ENCODE assay signal across 8 cellular contexts in genomic region chrX:134396174-134396573, GRCh38. TPM values are rescaled to one million over a fixed set of nuclear protein-coding genes. Genes with fewer than 3 reads are reported as not detected.
A peak's percentile ranks its signal among the peaks of the same experiment; 100 is the strongest.
DNase-seq lines count a peak whose midpoint lies in the region; ATAC-seq and TF ChIP-seq lines count a peak whose summit lies in the region.

No MANE protein-coding gene starts in this region.

- no peak overlapping the region for H3K4me3 ChIP-seq in heart right ventricle
- no peak overlapping the region for H3K4me3 ChIP-seq in PC-9
- no peak overlapping the region for H3K4me3 ChIP-seq in fibroblast of the aortic adventitia (ENCODE audit: low read depth, low read length)
- no peak overlapping the region for H3K4me3 ChIP-seq in upper lobe of left lung

- H3K27me3 ChIP-seq in heart right ventricle (no peaks in the 10 kb centered on the region), PC-9 (ENCODE audit: insufficient read depth, low read depth) (no peaks in the 10 kb centered on the region), upper lobe of left lung (no peaks in the 10 kb centered on the region)

- 90 to 95% methylated on average over 1 of the region's 1 CpG for WGBS in heart right ventricle, 2 donors
- 44 to 100% methylated on average over 1 of the region's 1 CpG for WGBS in upper lobe of left lung, 2 donors

- H3K9me3 Mint-ChIP-seq in activated CD4-positive, alpha-beta memory T cell treated with anti-CD3 and anti-CD28 coated beads, Interleukin-2, amount 10 ng/mL, durations not matched to agents 7 days and 5 days, result no peaks in the 10 kb centered on the region

- H3K79me2 ChIP-seq in PC-9 (ENCODE audit: low read depth), result no peaks in the 10 kb centered on the region

- 0 out of 2 replicates have a peak, but pooled peaks cover 2% of the 10 kb centered on the region for H4K20me1 ChIP-seq in PC-9 (ENCODE audit: insufficient read depth)

- no peaks in the 10 kb centered on the region for H3K4me1 Mint-ChIP-seq in activated CD4-positive, alpha-beta memory T cell treated with anti-CD3 and anti-CD28 coated beads, Interleukin-2, amount 10 ng/mL, durations not matched to agents 7 days and 5 days

- TF ChIP-seq POLR2A in upper lobe of left lung (IDR thresholded peaks at IDR 0.05), result no peak

- H3F3A ChIP-seq in PC-9 (ENCODE audit: insufficient read depth, low read depth), result peaks cover 15% of the 10 kb centered on the region; the same call in 1 of the 2 replicates

- H3K9me2 ChIP-seq in PC-9 (ENCODE audit: insufficient read depth), result no peaks in the 10 kb centered on the region

- POLR2A ChIA-PET in PC-9 (lab: Charles Lee; ENCODE audit: unreplicated experiment), result no interaction called here
- POLR2A ChIA-PET in activated CD4-positive, alpha-beta memory T cell treated with anti-CD3 and anti-CD28 coated beads, Interleukin-2, amount 10 ng/mL, durations not matched to agents 7 days and 5 days (lab: Charles Lee), result no interaction called here

- H3K27ac Mint-ChIP-seq in activated CD4-positive, alpha-beta memory T cell treated with anti-CD3 and anti-CD28 coated beads, Interleukin-2, amount 10 ng/mL, durations not matched to agents 7 days and 5 days, result no peak overlapping the region

- H3K27ac ChIP-seq in heart right ventricle, result no peak overlapping the region
- no peak overlapping the region for H3K27ac ChIP-seq in PC-9
- no peak overlapping the region for H3K27ac ChIP-seq in upper lobe of left lung

- H2AFZ ChIP-seq in PC-9, result no peak overlapping the region

- no peak for TF ChIP-seq EP300 in upper lobe of left lung (IDR thresholded peaks at IDR 0.05)

- H3K4me1 ChIP-seq in heart right ventricle (no peaks in the 10 kb centered on the region), PC-9 (replicated peaks; ENCODE audit: insufficient read depth) (no peaks in the 10 kb centered on the region), upper lobe of left lung (no peaks in the 10 kb centered on the region)

- no TSS peak for BruUV-seq in PC-9 (replicated peaks; lab: Mats Ljungman, UMichigan)

- H3K36me3 ChIP-seq in heart right ventricle (peaks cover 0 to 33% (median 0%) of the 10 kb centered on the region in 9 donors), PC-9 (ENCODE audit: low read depth) (peaks cover 5% of the 10 kb centered on the region; the same call in 1 of the 2 replicates), upper lobe of left lung (peaks cover 0 to 8% (median 2%) of the 10 kb centered on the region in 4 donors)

- H3K9me3 ChIP-seq in heart right ventricle (no peaks in the 10 kb centered on the region), PC-9 (ENCODE audit: insufficient read depth, low read depth) (no peaks in the 10 kb centered on the region), upper lobe of left lung (no peaks in the 10 kb centered on the region)

- no peaks in the 10 kb centered on the region for H3K27me3 Mint-ChIP-seq in activated CD4-positive, alpha-beta memory T cell treated with anti-CD3 and anti-CD28 coated beads, Interleukin-2, amount 10 ng/mL, durations not matched to agents 7 days and 5 days

- H3K4me3 Mint-ChIP-seq in activated CD4-positive, alpha-beta memory T cell treated with anti-CD3 and anti-CD28 coated beads, Interleukin-2, amount 10 ng/mL, durations not matched to agents 7 days and 5 days, result no peak overlapping the region

- peaks cover 22% of the 10 kb centered on the region for H3K36me3 Mint-ChIP-seq in activated CD4-positive, alpha-beta memory T cell treated with anti-CD3 and anti-CD28 coated beads, Interleukin-2, amount 10 ng/mL, durations not matched to agents 7 days and 5 days (ENCODE audit: low read depth)

- ATAC-seq in heart right ventricle (no peak), Right ventricle myocardium inferior (no peak), upper lobe of left lung (ENCODE audit: low FRiP score in 2 of 2) (no peak)

- H3K4me2 ChIP-seq in PC-9, result no peak overlapping the region

- intact Hi-C loops in heart right ventricle (cut with DNase I) (loop anchor here in 6 of 10 donors (5.0 to 10.0 kb wide), 2 partner anchors 601 to 604 kb away; no protein-coding TSS in a partner anchor), Right ventricle myocardium inferior (cut with DNase I) (loop anchor here (10.0 kb wide), 1 partner anchor 601 kb away; no protein-coding TSS in a partner anchor), PC-9 (cut with micrococcal nuclease; ENCODE audit: unreplicated experiment) (loop anchor here (2.0 to 5.0 kb wide), 2 partner anchors 164 to 603 kb away; no protein-coding TSS in a partner anchor)

- CTCF ChIA-PET in PC-9 (lab: Charles Lee), result interaction anchor here (0.7 to 1.1 kb wide), 5 partner anchors 79 to 604 kb away, joined by 3 to 7 read pairs (median 3); no protein-coding TSS in a partner anchor
- CTCF ChIA-PET in activated CD4-positive, alpha-beta memory T cell treated with anti-CD3 and anti-CD28 coated beads, Interleukin-2, amount 10 ng/mL, durations not matched to agents 7 days and 5 days (lab: Charles Lee), result interaction anchor here (0.7 to 1.4 kb wide), 7 partner anchors 13 to 604 kb away, joined by 3 to 6 read pairs (median 4); no protein-coding TSS in a partner anchor

- DNase-seq in heart right ventricle, result no peak
- DNase-seq in Right ventricle myocardium inferior (ENCODE audit: missing footprints), result no peak
- DNase-seq in PC-9, result peak in 1 of 2 experiments; percentile 57
- peak; percentile 25 for DNase-seq in fibroblast of the aortic adventitia (ENCODE audit: low read depth)
- no peak for DNase-seq in upper lobe of left lung
- no peak for DNase-seq in activated T-cell treated with anti-CD3 and anti-CD28 coated beads, Interleukin-2, amount 50 U/mL, for 48 hours
- no peak for DNase-seq in activated CD4-positive, alpha-beta memory T cell treated with anti-CD3 and anti-CD28 coated beads, Interleukin-2, amount 10 ng/mL, durations not matched to agents 7 days and 5 days
- no peak for DNase-seq in NCI-H774 (lab: John Stamatoyannopoulos, UW)

- TF ChIP-seq CTCF in heart right ventricle (IDR thresholded peaks at IDR 0.05) (peak; percentile 20 to 76 (median 63)), PC-9 (conservative IDR thresholded peaks at IDR 0.05) (peak; percentile 93), fibroblast of the aortic adventitia (IDR thresholded peaks at IDR 0.05; ENCODE audit: insufficient read depth, low read length) (peak; percentile 84), upper lobe of left lung (IDR thresholded peaks at IDR 0.05) (peak; percentile 15 to 62 (median 43))

RNA-seq across cellular contexts. Expression of gene PHF6, which starts 23.1 kb away (rescaled TPM):
- total RNA-seq in heart right ventricle (10 to 100 TPM in 4 of 10 donors, 1 to 10 TPM in 6; 7.6 to 12.1 (median 9.9) TPM), Right ventricle myocardium inferior (9.1 TPM), PC-9 (2021) (32.8 and 51.3 TPM in 2 replicates), fibroblast of the aortic adventitia (ENCODE audit: low replicate concordance) (16.9 and 31.9 TPM in 2 replicates), upper lobe of left lung (10 to 100 TPM in 3 of 6 donors, 1 to 10 TPM in 3; 4.2 to 16.8 (median 9.7) TPM)
- 1 to 10 TPM; 3.9 to 4.0 TPM for polyA plus RNA-seq in heart right ventricle
- total RNA-seq in activated CD4-positive, alpha-beta memory T cell treated with anti-CD3 and anti-CD28 coated beads, Interleukin-2, amount 10 ng/mL, durations not matched to agents 7 days and 5 days, result 10 to 100 TPM; 31.3 to 31.7 TPM

Comparison
In these comparisons a context has a peak if more than half of its experiments do, and no peak if none do; other contexts are left out.
1. CTCF ChIP-seq: peak in every context shown above with its lines; median percentile 93 in PC-9; 84 in fibroblast of the aortic adventitia; 63 in heart right ventricle; 43 in upper lobe of left lung.